In genomic region chr2:148643421-148643820, GRCh38 we compare ENCODE assay signal across 8 cellular contexts. TPM values are rescaled to one million over a fixed set of nuclear protein-coding genes. Genes with fewer than 3 reads are reported as not detected.
DNase-seq lines count a peak whose midpoint lies in the region; ATAC-seq, FAIRE-seq and TF ChIP-seq lines count a peak whose summit lies in the region.

No MANE protein-coding gene starts in this region.

- H3K4me2 ChIP-seq in PC-9, result peak overlapping the region; percentile 92

- peaks cover 29% of the 10 kb centered on the region for H4K20me1 ChIP-seq in PC-9 (ENCODE audit: insufficient read depth)

- H3K9ac ChIP-seq in iPS-18a (ENCODE audit: low read length), result no peak overlapping the region

- CTCF ChIA-PET in PC-9 (lab: Charles Lee), result interaction anchor here (0.6 to 1.4 kb wide), 2 partner anchors 60 to 114 kb away, joined by 3 to 18 read pairs; no protein-coding TSS in a partner anchor

- peaks cover 32% of the 10 kb centered on the region for H3K4me1 ChIP-seq in PC-9 (replicated peaks; ENCODE audit: insufficient read depth)
- H3K4me1 ChIP-seq in iPS-18a (ENCODE audit: control insufficient read depth, low read depth, low read length), result peaks cover 11% of the 10 kb centered on the region
- H3K4me1 ChIP-seq in vagina, result peaks cover 38% of the 10 kb centered on the region

- TF ChIP-seq POLR2A in GM12891 (IDR thresholded peaks at IDR 0.05; ENCODE audit: low read depth, low read length) (no peak), vagina (IDR thresholded peaks at IDR 0.05) (no peak)

- H3F3A ChIP-seq in PC-9 (ENCODE audit: insufficient read depth, low read depth), result peaks cover 11% of the 10 kb centered on the region; the same call in 1 of the 2 replicates

- H2AFZ ChIP-seq in PC-9, result peak overlapping the region; percentile 89; the same call in 1 of the 2 replicates

- H3K36me3 ChIP-seq in PC-9 (ENCODE audit: low read depth), result no peaks in the 10 kb centered on the region
- no peaks in the 10 kb centered on the region for H3K36me3 ChIP-seq in iPS-18a (ENCODE audit: control insufficient read depth, low read depth, low read length)
- no peaks in the 10 kb centered on the region for H3K36me3 ChIP-seq in vagina

- POLR2A ChIA-PET in PC-9 (lab: Charles Lee; ENCODE audit: unreplicated experiment), result interaction anchor here (0.6 kb wide), 1 partner anchor 122 kb away, joined by 7 read pairs; no protein-coding TSS in a partner anchor

- peaks cover 32% of the 10 kb centered on the region for H3K79me2 ChIP-seq in PC-9 (ENCODE audit: low read depth)

- no TSS peak for BruUV-seq in PC-9 (replicated peaks; lab: Mats Ljungman, UMichigan)

- H3K9me3 ChIP-seq in PC-9 (ENCODE audit: insufficient read depth, low read depth) (no peaks in the 10 kb centered on the region), iPS-18a (ENCODE audit: control insufficient read depth, low read depth, low read length) (no peaks in the 10 kb centered on the region), vagina (no peaks in the 10 kb centered on the region)

- intact Hi-C loops in PC-9 (cut with micrococcal nuclease; ENCODE audit: unreplicated experiment), result loop anchor here (10.0 kb wide), 3 partner anchors 231 to 619 kb away; partner anchors contain the start of genes KIF5C, MBD5 and ORC4
- intact Hi-C loops in vagina (cut with DNase I), result no loop called here

- no peaks in the 10 kb centered on the region for H3K9me2 ChIP-seq in PC-9 (ENCODE audit: insufficient read depth)

- no peaks in the 10 kb centered on the region for H3K27me3 ChIP-seq in PC-9 (ENCODE audit: insufficient read depth, low read depth)
- H3K27me3 ChIP-seq in iPS-18a (ENCODE audit: control insufficient read depth, insufficient read depth, low read length), result peaks cover 13% of the 10 kb centered on the region
- H3K27me3 ChIP-seq in vagina, result no peaks in the 10 kb centered on the region

- no peak for TF ChIP-seq CTCF in PC-9 (conservative IDR thresholded peaks at IDR 0.05)
- no peak for TF ChIP-seq CTCF in vagina (IDR thresholded peaks at IDR 0.05)

- DNase-seq in GM12891 (ENCODE audit: insufficient read length, low spot score) (no peak), PC-9 (no peak), vagina (ENCODE audit: extremely low spot score in 2 of 2) (no peak), left lobe of liver (ENCODE audit: low spot score) (no peak)
- no peak for DNase-seq in stimulated activated naive CD4-positive, alpha-beta T cell treated with Interleukin-2 at 50 U/mL for 16 hours (lab: John Stamatoyannopoulos, UW)

- H3K27ac ChIP-seq in PC-9 (peak overlapping the region; percentile 85), iPS-18a (ENCODE audit: low read length) (no peak overlapping the region), vagina (no peak overlapping the region)

- H3K4me3 ChIP-seq in PC-9 (peak overlapping the region; percentile 95), iPS-18a (ENCODE audit: low read length) (peak overlapping the region; percentile 95), vagina (peak overlapping the region; percentile 75 to 81)

- FAIRE-seq in GM12891 (lab: Jason Lieb, UNC), result peak; percentile 73

- peak; percentile 20 for ATAC-seq in GM21825 (IDR thresholded peaks at IDR 0.05; ENCODE audit: unreplicated experiment)
- ATAC-seq in HG03460 (IDR thresholded peaks at IDR 0.05; ENCODE audit: unreplicated experiment), result no peak
- no peak for ATAC-seq in left lobe of liver

TF ChIP-seq in GM12891, 5 proteins besides CTCF, POLR2A, EP300 and RAD21:
- TF ChIP-seq PAX5 (IDR thresholded peaks at IDR 0.05; ENCODE audit: insufficient read depth, low read length, severe bottlenecking) (no peak), SPI1 (IDR thresholded peaks at IDR 0.05; ENCODE audit: low read depth, low read length) (no peak), TAF1 (IDR thresholded peaks at IDR 0.05; ENCODE audit: low read depth, low read length) (no peak), POU2F2 (IDR thresholded peaks at IDR 0.05; ENCODE audit: low read depth, low read length) (no peak), POLR2AphosphoS5 (IDR thresholded peaks at IDR 0.05; ENCODE audit: low read depth, low read length) (no peak)

RNA-seq across cellular contexts. Expression of gene EPC2, which starts 1.1 kb away (rescaled TPM):
- 7.5 TPM for polyA plus RNA-seq in GM12891 (2012; ENCODE audit: low read depth, missing spikeins)
- 15.8 and 29.8 TPM in 2 replicates for total RNA-seq in PC-9 (2021)
- 31.9 TPM for total RNA-seq in vagina
- total RNA-seq in left lobe of liver, result 6.9 TPM
